In genomic region chr10:119391430-119392313, GRCh38 we compare ENCODE assay signal across 20 cellular contexts.
DNase-seq lines count a peak whose midpoint lies in the region; ATAC-seq and TF ChIP-seq lines count a peak whose summit lies in the region.
"Had no signal": no experiment of that assay in that cellular context is flagged by ENCODE, and none has a peak within 500 bp of the region (broad histone marks: within the 10 kb centered on the region; RNA-seq: fewer than 3 reads in every experiment).

No MANE protein-coding gene starts in this region.

- H3K4me1 Mint-ChIP-seq in dendritic cell treated with granulocyte-macrophage colony-stimulating factor and Interleukin-4, amounts not matched to agents 40 ng/mL and 50 ng/mL, for 4 days (ENCODE audit: low read depth), result peaks cover 51% of the 10 kb centered on the region

- no peak for TF ChIP-seq CTCF in A673 (conservative IDR thresholded peaks at IDR 0.05; ENCODE audit: low read depth, low read length)
- TF ChIP-seq CTCF in upper lobe of right lung (IDR thresholded peaks at IDR 0.05), result no peak
- no peak for TF ChIP-seq CTCF in colonic mucosa (IDR thresholded peaks at IDR 0.05)

- H3K23ac ChIP-seq in mesenchymal stem cell (ENCODE audit: low read length in 2 of 2), result peak overlapping the region in 1 of 2 experiments; percentile 37

- H3K79me1 ChIP-seq in mesenchymal stem cell (replicated peaks; ENCODE audit: low read length, poor library complexity, severe bottlenecking), result no peaks in the 10 kb centered on the region

- ATAC-seq in upper lobe of right lung (no peak), GM21423 (IDR thresholded peaks at IDR 0.05; ENCODE audit: unreplicated experiment) (no peak)

- no peak overlapping the region for H3K9ac ChIP-seq in mesenchymal stem cell (ENCODE audit: low read length)
- no peak overlapping the region for H3K9ac ChIP-seq in colonic mucosa (ENCODE audit: low read depth in 2 of 2, low read length in 2 of 2)
- H3K9ac ChIP-seq: SK-N-SH had no signal

- H2AFZ ChIP-seq in mesenchymal stem cell (ENCODE audit: low read depth, low read length), result no peak overlapping the region
- H2AFZ ChIP-seq: PC-9 had no signal

- WGBS in mesenchymal stem cell, result 84% methylated on average over 14 of the region's 20 CpGs

- H3K9me3 Mint-ChIP-seq in dendritic cell treated with granulocyte-macrophage colony-stimulating factor and Interleukin-4, amounts not matched to agents 40 ng/mL and 50 ng/mL, for 4 days, result peaks cover 6% of the 10 kb centered on the region

- no peak overlapping the region for H2BK15ac ChIP-seq in mesenchymal stem cell (ENCODE audit: low read depth, poor library complexity, severe bottlenecking)

- BruUV-seq in A673 (replicated peaks; lab: Mats Ljungman, UMichigan), result no TSS peak

- no peak overlapping the region for H3K4me3 ChIP-seq in A673 (ENCODE audit: low read depth, low read length, poor library complexity, severe bottlenecking)
- no peak overlapping the region for H3K4me3 ChIP-seq in mesenchymal stem cell (ENCODE audit: insufficient read depth in 1 of 2, low read depth in 1 of 2, low read length in 2 of 2)
- no peak overlapping the region for H3K4me3 ChIP-seq in upper lobe of right lung
- H3K4me3 ChIP-seq in MG63, result no peak overlapping the region
- H3K4me3 ChIP-seq in colonic mucosa, result no peak overlapping the region
- H3K4me3 ChIP-seq: HAP-1, heart right ventricle, PC-9 had no signal

- no peak for DNase-seq in A673 (ENCODE audit: low spot score)
- DNase-seq in GM04503 (ENCODE audit: low read depth), result peak; percentile 53
- no peak for DNase-seq in mesenchymal stem cell
- DNase-seq in upper lobe of right lung, result no peak
- DNase-seq in MG63, result no peak
- DNase-seq in colonic mucosa, result no peak
- DNase-seq: ACHN; activated CD4-positive, alpha-beta T cell treated with anti-CD3 and anti-CD28 coated beads for 1 hour; anterior cingulate cortex; heart right ventricle; Kasumi-1; NCI-H2171; NCI-H774; PC-9; SK-N-SH; stimulated activated naive CD4-positive, alpha-beta T cell treated with Interleukin-2 at 50 U/mL for 16 hours; T-helper 9 cell had no signal

- intact Hi-C loops in A673 (cut with micrococcal nuclease; ENCODE audit: unreplicated experiment) (no loop called here), upper lobe of right lung (cut with DNase I) (no loop called here), colonic mucosa (cut with DNase I) (no loop called here)
- intact Hi-C loops in dendritic cell treated with granulocyte-macrophage colony-stimulating factor and Interleukin-4, amounts not matched to agents 40 ng/mL and 50 ng/mL, for 4 days (cut with micrococcal nuclease), result no loop called here

- no peak overlapping the region for H3K4me3 Mint-ChIP-seq in dendritic cell treated with granulocyte-macrophage colony-stimulating factor and Interleukin-4, amounts not matched to agents 40 ng/mL and 50 ng/mL, for 4 days

- H3K36me3 ChIP-seq in A673 (ENCODE audit: insufficient read depth, low read length, poor library complexity, severe bottlenecking) (no peaks in the 10 kb centered on the region), mesenchymal stem cell (ENCODE audit: control insufficient read depth in 1 of 2, insufficient read depth in 2 of 2, low read depth in 1 of 2, low read length in 2 of 2) (peaks cover 3 to 4% of the 10 kb centered on the region in 2 experiments), upper lobe of right lung (no peaks in the 10 kb centered on the region), MG63 (peaks cover 3% of the 10 kb centered on the region), colonic mucosa (no peaks in the 10 kb centered on the region)
- H3K36me3 ChIP-seq: HAP-1 had no signal

- H2AK5ac ChIP-seq in mesenchymal stem cell (ENCODE audit: low read length, severe bottlenecking), result no peak overlapping the region

- H2BK120ac ChIP-seq in mesenchymal stem cell (ENCODE audit: low read depth, low read length), result no peak overlapping the region

- H2BK5ac ChIP-seq in mesenchymal stem cell (ENCODE audit: low read depth, low read length, poor library complexity, severe bottlenecking), result no peak overlapping the region

- no peaks in the 10 kb centered on the region for H3K27me3 Mint-ChIP-seq in dendritic cell treated with granulocyte-macrophage colony-stimulating factor and Interleukin-4, amounts not matched to agents 40 ng/mL and 50 ng/mL, for 4 days

- H3K4me1 ChIP-seq in A673 (ENCODE audit: insufficient read depth, low read length, poor library complexity, severe bottlenecking), result peaks cover 12% of the 10 kb centered on the region
- H3K4me1 ChIP-seq in mesenchymal stem cell (ENCODE audit: control insufficient read depth, insufficient read depth, low read depth, low read length), result peaks cover 5% of the 10 kb centered on the region
- H3K4me1 ChIP-seq in upper lobe of right lung, result peaks cover 20% of the 10 kb centered on the region
- peaks cover 6% of the 10 kb centered on the region for H3K4me1 ChIP-seq in colonic mucosa
- H3K4me1 ChIP-seq: HAP-1 had no signal

- H3K36me3 Mint-ChIP-seq in dendritic cell treated with granulocyte-macrophage colony-stimulating factor and Interleukin-4, amounts not matched to agents 40 ng/mL and 50 ng/mL, for 4 days (ENCODE audit: low read depth), result peaks cover under 1% of the 10 kb centered on the region

- H3K27ac ChIP-seq in A673 (ENCODE audit: low read depth, low read length, poor library complexity, severe bottlenecking) (peak overlapping the region; percentile 50), mesenchymal stem cell (ENCODE audit: low read length, poor library complexity, severe bottlenecking) (no peak overlapping the region), upper lobe of right lung (no peak overlapping the region), colonic mucosa (no peak overlapping the region)
- H3K27ac ChIP-seq: PC-9 had no signal

- H3K27me3 ChIP-seq in A673 (replicated peaks; ENCODE audit: insufficient read depth, low read depth, low read length, poor library complexity), result no peaks in the 10 kb centered on the region
- no peaks in the 10 kb centered on the region for H3K27me3 ChIP-seq in mesenchymal stem cell (ENCODE audit: control insufficient read depth in 1 of 2, insufficient read depth in 1 of 2, low read length in 2 of 2)
- no peaks in the 10 kb centered on the region for H3K27me3 ChIP-seq in upper lobe of right lung
- no peaks in the 10 kb centered on the region for H3K27me3 ChIP-seq in MG63
- H3K27me3 ChIP-seq in colonic mucosa, result no peaks in the 10 kb centered on the region
- H3K27me3 ChIP-seq: heart right ventricle had no signal

- no peaks in the 10 kb centered on the region for H3K9me3 ChIP-seq in A673 (ENCODE audit: low read depth, low read length, poor library complexity, severe bottlenecking)
- peaks cover 6% of the 10 kb centered on the region for H3K9me3 ChIP-seq in mesenchymal stem cell (ENCODE audit: control insufficient read depth, low read length)
- H3K9me3 ChIP-seq in upper lobe of right lung, result no peaks in the 10 kb centered on the region
- peaks cover 2% of the 10 kb centered on the region; the same call in 1 of the 2 replicates for H3K9me3 ChIP-seq in MG63
- no peaks in the 10 kb centered on the region for H3K9me3 ChIP-seq in colonic mucosa
- H3K9me3 ChIP-seq: HAP-1, SK-N-SH had no signal

- H3K4me2 ChIP-seq in mesenchymal stem cell (ENCODE audit: low read length, poor library complexity, severe bottlenecking), result no peak overlapping the region
- H3K4me2 ChIP-seq: PC-9, SK-N-SH had no signal

- no peak overlapping the region for H3K18ac ChIP-seq in mesenchymal stem cell (ENCODE audit: low read depth in 1 of 2, low read length in 2 of 2)

- no peak overlapping the region for H3K14ac ChIP-seq in mesenchymal stem cell (ENCODE audit: low read length in 2 of 2)

- peak overlapping the region; percentile 1 for H4K8ac ChIP-seq in mesenchymal stem cell (ENCODE audit: low read length)

- POLR2A ChIA-PET in A673 (lab: Charles Lee; ENCODE audit: low non-redundant PET), result no interaction called here

- H4K91ac ChIP-seq in mesenchymal stem cell (ENCODE audit: low read length), result no peak overlapping the region

- H3K27ac Mint-ChIP-seq in dendritic cell treated with granulocyte-macrophage colony-stimulating factor and Interleukin-4, amounts not matched to agents 40 ng/mL and 50 ng/mL, for 4 days, result peak overlapping the region; percentile 41

- H2BK12ac ChIP-seq in mesenchymal stem cell (ENCODE audit: low read length in 2 of 2), result peak overlapping the region in 1 of 2 experiments; percentile 61

- H3K4ac ChIP-seq in mesenchymal stem cell (ENCODE audit: low read depth in 1 of 2, low read length in 2 of 2), result no peak overlapping the region

- CTCF ChIA-PET in A673 (lab: Charles Lee), result no interaction called here
